8 cellular contexts compared by ENCODE assay signal in the genomic region with DNA sequence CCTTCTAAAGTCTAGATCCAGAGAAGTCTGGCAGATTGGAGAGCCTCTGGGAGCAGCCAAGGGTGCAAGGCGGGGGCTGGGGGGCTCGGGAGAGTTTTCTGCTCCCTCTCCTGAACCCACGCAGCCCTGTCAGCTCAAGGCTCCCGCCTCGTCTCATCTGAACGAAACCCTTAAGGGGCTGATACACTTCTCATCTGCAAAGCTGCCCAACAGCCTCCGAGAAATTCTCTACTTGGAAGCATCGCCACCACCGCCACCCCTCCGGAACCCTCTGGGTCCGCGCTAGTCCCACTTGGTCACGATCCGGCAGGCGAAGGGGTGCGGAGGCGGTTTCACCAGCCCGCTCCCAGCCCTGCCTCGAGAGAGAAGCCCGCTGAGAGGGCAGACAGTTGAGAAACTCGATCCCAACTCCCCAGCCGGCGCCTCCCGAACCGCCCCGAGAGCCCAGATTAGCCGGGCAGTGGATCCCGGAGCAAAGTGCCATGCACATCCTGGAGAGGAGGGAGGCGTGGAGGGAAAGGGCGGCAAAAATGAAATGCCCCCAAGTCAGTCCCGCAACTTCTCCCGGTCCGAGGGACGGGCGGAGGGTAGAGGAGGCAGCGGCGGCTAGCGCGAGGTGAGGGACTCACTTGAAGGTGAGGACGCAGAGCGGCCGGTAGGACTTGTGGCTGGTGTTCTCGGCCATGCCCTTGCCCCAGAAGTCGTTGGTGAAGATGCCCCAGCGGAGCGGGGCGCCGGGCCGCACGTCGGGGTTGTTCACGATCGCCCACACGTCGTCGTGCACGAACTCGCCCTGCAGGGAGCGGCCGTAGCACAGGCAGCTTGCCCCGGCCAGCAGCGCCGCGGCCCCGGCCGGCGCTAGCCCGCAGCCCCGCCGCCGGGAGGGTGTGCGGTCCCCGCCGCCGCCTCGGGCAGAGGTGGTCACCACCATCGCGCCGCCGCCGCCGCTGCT. TPM values are rescaled to one million over a fixed set of nuclear protein-coding genes. Genes with fewer than 3 reads are reported as not detected.
DNase-seq lines count a peak whose midpoint lies in the region; ATAC-seq, FAIRE-seq and TF ChIP-seq lines count a peak whose summit lies in the region.

No MANE protein-coding gene starts in this region.

- peak overlapping the region; percentile 21 to 66 (median 46) for H3K4me3 ChIP-seq in pancreas

- peaks cover 17% of the 10 kb centered on the region for H3K9me3 Mint-ChIP-seq in WTC11

- peak overlapping the region in 2 of 4 donors; percentile 35 to 37 for H3K27ac ChIP-seq in pancreas

- peaks cover 21% of the 10 kb centered on the region for H3K36me3 Mint-ChIP-seq in WTC11

- CTCF ChIA-PET in WTC11 (lab: Charles Lee), result interaction anchor here (1.0 to 2.1 kb wide), 3 partner anchors 107 to 316 kb away, joined by 3 to 6 read pairs (median 5); no protein-coding TSS in a partner anchor

- TF ChIP-seq CTCF in WTC11 (IDR thresholded peaks at IDR 0.05) (no peak), pancreas (IDR thresholded peaks at IDR 0.05) (no peak)

- intact Hi-C loops in Right ventricle myocardium superior (cut with DNase I) (loop anchor here (10.0 kb wide), 2 partner anchors 138 to 228 kb away; no protein-coding TSS in a partner anchor), pancreas (cut with DNase I) (no loop called here)

- 1% methylated on average over 58 to 82 of the region's 82 CpGs for WGBS in pancreas, 2 donors

- POLR2A ChIA-PET in WTC11 (lab: Charles Lee), result no interaction called here

- no peaks in the 10 kb centered on the region for H3K9me3 ChIP-seq in pancreas

- ATAC-seq in HG03342 (IDR thresholded peaks at IDR 0.05; ENCODE audit: unreplicated experiment) (peak; percentile 13), WTC11 (peak; percentile 53), Right ventricle myocardium superior (ENCODE audit: poor library complexity) (peak; percentile 59), pancreas (peak; percentile 32 to 66 (median 56))

- peaks cover 0 to 23% (median 8%) of the 10 kb centered on the region in 4 donors for H3K27me3 ChIP-seq in pancreas

- H3K36me3 ChIP-seq in pancreas, result no peaks in the 10 kb centered on the region

- peak; percentile 15 for DNase-seq in activated CD4-positive, alpha-beta T cell treated with anti-CD3 and anti-CD28 coated beads for 48 hours
- DNase-seq in activated CD4-positive, alpha-beta T cell treated with anti-CD3 and anti-CD28 coated beads, Interleukin-2, amount 50 U/mL, for 1 hour, result no peak
- DNase-seq in WTC11 (ENCODE audit: low spot score) (peak; percentile 61), Right ventricle myocardium superior (peak; percentile 64), pancreas (peak; percentile 3 to 84 (median 28)), NCI-H2081 (lab: John Stamatoyannopoulos, UW) (no peak)
- DNase-seq in activated effector memory CD4-positive, alpha-beta T cell treated with anti-CD3 and anti-CD28 coated beads, Interleukin-2, amount 50 U/mL, for 16 hours, result no peak

- peaks cover 35% of the 10 kb centered on the region for H3K4me1 Mint-ChIP-seq in WTC11

- H3K4me3 Mint-ChIP-seq in WTC11, result peak overlapping the region; percentile 88

- peaks cover 17% of the 10 kb centered on the region for H3K27me3 Mint-ChIP-seq in WTC11 (ENCODE audit: low read depth)

- no peak overlapping the region for H3K27ac Mint-ChIP-seq in WTC11

- FAIRE-seq in pancreas (lab: Jason Lieb, UNC), result no peak

- peaks cover 0 to 6% (median 4%) of the 10 kb centered on the region in 3 donors for H3K4me1 ChIP-seq in pancreas

TF ChIP-seq in WTC11, 78 proteins besides CTCF, POLR2A, EP300 and RAD21:
- TF ChIP-seq ZNF317 (CRISPR knock-in tag; IDR thresholded peaks at IDR 0.05; ENCODE audit: borderline replicate concordance, low read depth) (no peak), HMGXB4 (CRISPR knock-in tag; IDR thresholded peaks at IDR 0.05) (peak; percentile 63; the same call in 1 of the 2 replicates), ZNF138 (CRISPR knock-in tag; conservative IDR thresholded peaks at IDR 0.05) (0 out of 2 replicates have a peak, but pooled peaks have one; percentile 57), ATF1 (CRISPR knock-in tag; IDR thresholded peaks at IDR 0.05) (0 out of 2 replicates have a peak, but pooled peaks have one; percentile 24), MAX (CRISPR knock-in tag; IDR thresholded peaks at IDR 0.05) (peak; percentile 56; the same call in 1 of the 2 replicates)

RNA-seq across cellular contexts. Expression of gene TMTC1, which starts 0.6 kb away (rescaled TPM):
- 13.9 to 17.3 TPM (median 13.9 TPM) in 3 replicates for total RNA-seq in WTC11 (2021)
- total RNA-seq in Right ventricle myocardium superior, result 29.1 TPM
- total RNA-seq in pancreas, result 1 to 10 TPM; 1.4 to 5.1 (median 3.0) TPM
- 1 to 10 TPM; 1.2 to 1.9 TPM for polyA plus RNA-seq in pancreas

Comparison
In these comparisons a context has a peak if more than half of its experiments do, and no peak if none do; other contexts are left out.
1. DNase-seq: peak in activated CD4-positive, alpha-beta T cell treated with anti-CD3 and anti-CD28 coated beads for 48 hours (single experiment), WTC11 (single experiment), Right ventricle myocardium superior (single experiment) and pancreas (6 of 6); none in activated CD4-positive, alpha-beta T cell treated with anti-CD3 and anti-CD28 coated beads, Interleukin-2, amount 50 U/mL, for 1 hour (single experiment), activated effector memory CD4-positive, alpha-beta T cell treated with anti-CD3 and anti-CD28 coated beads, Interleukin-2, amount 50 U/mL, for 16 hours (single experiment) and NCI-H2081 (0 of 2).
2. Peak in every context shown above with its lines, with median percentiles within 50 percentile points of each other: ATAC-seq.